Comparison of ENCODE assay signal across 1 cellular context in the genomic region with DNA sequence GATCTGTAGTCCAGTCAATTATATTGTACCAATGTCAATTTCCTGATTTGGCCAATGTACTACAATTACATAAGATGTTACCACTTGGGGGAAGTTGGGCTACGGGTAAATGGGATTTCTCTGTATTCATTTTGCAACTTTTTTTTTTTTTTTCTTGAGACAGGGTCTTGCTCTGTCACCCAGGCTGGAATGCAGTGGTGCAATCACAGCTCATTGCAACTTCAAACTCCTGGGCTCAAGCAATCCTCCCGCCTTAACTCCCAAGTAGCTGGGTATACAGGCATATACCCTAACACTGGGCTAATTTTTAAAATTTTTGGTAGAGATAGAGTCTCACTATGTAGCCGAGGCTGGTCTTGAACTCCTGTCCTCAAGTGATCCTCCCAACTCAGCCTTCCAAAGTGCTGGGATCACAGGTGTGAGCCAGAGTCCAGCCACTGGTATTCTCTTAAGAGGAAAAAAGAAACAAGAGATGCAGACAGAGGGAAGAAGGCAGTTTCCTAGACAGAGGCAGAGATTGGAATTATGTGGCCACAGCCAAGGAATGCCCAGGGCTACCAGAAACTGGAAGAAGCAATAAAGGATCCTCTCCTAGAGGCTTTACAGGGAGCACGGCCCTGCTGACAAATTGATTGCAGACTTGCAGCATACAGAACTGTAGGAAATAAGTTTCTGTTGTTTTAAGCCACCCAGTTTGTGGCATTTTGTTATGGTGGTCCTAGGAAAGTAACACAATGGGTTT.
TF ChIP-seq lines count a peak whose summit lies in the region.

No MANE protein-coding gene starts in this region.

TF ChIP-seq in IMR-90, 13 proteins besides CTCF, POLR2A, EP300 and RAD21 (continued from another document):
- TF ChIP-seq MXI1 (IDR thresholded peaks at IDR 0.05; ENCODE audit: borderline replicate concordance, low read depth, low read length) (no peak), CEBPB (IDR thresholded peaks at IDR 0.05; ENCODE audit: low read depth, low read length) (no peak), RCOR1 (IDR thresholded peaks at IDR 0.05; ENCODE audit: insufficient replicate concordance, low read length) (no peak), NFE2L2 (IDR thresholded peaks at IDR 0.05; ENCODE audit: low read depth, low read length) (no peak), RFX5 (IDR thresholded peaks at IDR 0.05; ENCODE audit: low read depth, low read length) (no peak), CHD1 (IDR thresholded peaks at IDR 0.05; ENCODE audit: low read depth, low read length) (no peak)
- TF ChIP-seq, protein P1, sequence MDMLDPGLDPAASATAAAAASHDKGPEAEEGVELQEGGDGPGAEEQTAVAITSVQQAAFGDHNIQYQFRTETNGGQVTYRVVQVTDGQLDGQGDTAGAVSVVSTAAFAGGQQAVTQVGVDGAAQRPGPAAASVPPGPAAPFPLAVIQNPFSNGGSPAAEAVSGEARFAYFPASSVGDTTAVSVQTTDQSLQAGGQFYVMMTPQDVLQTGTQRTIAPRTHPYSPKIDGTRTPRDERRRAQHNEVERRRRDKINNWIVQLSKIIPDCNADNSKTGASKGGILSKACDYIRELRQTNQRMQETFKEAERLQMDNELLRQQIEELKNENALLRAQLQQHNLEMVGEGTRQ (IDR thresholded peaks at IDR 0.05; ENCODE audit: low read depth, low read length), result no peak
